Comparison of ENCODE assay signal across 1 cellular context in the genomic region with DNA sequence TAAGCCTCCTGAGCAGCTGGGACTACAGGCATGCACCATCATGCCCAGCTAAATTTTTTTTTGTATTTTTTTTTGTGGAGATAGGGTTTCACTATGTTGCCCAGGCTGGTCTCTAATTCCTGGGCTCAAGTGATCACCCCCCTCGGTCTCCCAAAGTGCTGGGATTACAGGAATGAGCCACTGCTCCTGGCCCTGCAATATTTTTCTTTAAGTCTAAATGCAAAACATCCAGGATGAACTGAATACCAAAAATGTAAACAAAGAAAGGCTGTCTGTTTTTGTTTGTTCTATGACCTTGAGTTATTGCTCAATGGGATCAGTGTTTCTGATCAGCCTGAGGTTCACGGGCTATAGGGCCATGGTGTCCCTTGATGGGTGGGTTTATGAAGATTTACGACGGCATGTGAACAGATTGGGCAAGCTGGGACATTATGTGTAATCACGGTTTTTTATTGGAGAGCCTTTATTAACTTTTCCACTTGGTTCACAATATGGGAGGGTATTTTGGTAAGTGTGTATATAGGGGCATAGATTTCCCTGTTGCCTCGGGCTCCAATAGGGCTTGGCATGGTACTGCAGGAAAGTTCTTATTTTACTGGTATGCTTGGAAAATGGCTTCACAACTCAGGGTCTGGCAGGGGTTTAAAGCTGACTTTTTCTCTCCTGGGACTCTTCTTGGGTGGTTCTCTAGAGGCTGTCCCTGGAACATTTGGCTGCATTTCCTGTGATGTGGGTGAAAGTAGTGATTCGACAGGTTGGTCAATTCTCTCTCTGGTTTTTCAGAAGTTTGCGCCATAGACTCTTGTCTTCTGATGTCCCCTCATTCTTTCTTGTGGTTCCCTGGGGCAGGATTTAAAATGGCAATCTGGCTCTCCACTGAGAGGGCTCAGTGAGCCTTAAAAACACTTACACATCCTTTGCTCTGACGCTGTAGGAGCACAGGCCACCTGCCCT.
A peak's percentile ranks its signal among the peaks of the same experiment; 100 is the strongest.
TF ChIP-seq lines count a peak whose summit lies in the region.

No MANE protein-coding gene starts in this region.

TF ChIP-seq in HepG2, 621 proteins besides CTCF, POLR2A, EP300 and RAD21 (continued from another document and continues in another):
- TF ChIP-seq, protein P1, sequence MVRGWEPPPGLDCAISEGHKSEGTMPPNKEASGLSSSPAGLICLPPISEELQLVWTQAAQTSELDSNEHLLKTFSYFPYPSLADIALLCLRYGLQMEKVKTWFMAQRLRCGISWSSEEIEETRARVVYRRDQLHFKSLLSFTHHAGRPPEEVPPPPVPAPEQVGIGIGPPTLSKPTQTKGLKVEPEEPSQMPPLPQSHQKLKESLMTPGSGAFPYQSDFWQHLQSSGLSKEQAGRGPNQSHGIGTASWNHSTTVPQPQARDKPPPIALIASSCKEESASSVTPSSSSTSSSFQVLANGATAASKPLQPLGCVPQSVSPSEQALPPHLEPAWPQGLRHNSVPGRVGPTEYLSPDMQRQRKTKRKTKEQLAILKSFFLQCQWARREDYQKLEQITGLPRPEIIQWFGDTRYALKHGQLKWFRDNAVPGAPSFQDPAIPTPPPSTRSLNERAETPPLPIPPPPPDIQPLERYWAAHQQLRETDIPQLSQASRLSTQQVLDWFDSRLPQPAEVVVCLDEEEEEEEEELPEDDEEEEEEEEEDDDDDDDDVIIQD (CRISPR knock-in tag; IDR thresholded peaks at IDR 0.05; ENCODE audit: low read depth), result peak; percentile 68
- TF ChIP-seq ZNF556 (CRISPR knock-in tag; IDR thresholded peaks at IDR 0.05; ENCODE audit: borderline replicate concordance), result no peak
- TF ChIP-seq ZUFSP (CRISPR knock-in tag; IDR thresholded peaks at IDR 0.05; ENCODE audit: borderline replicate concordance), result no peak
- TF ChIP-seq ZNF772 (CRISPR knock-in tag; IDR thresholded peaks at IDR 0.05), result peak; percentile 20; the same call in 1 of the 2 replicates
- no peak for TF ChIP-seq SSRP1 (CRISPR knock-in tag; IDR thresholded peaks at IDR 0.05)
- TF ChIP-seq ZFYVE20 (CRISPR knock-in tag; IDR thresholded peaks at IDR 0.05; ENCODE audit: borderline replicate concordance, low read depth), result no peak
- TF ChIP-seq ZNF674 (CRISPR knock-in tag; IDR thresholded peaks at IDR 0.05; ENCODE audit: low read depth), result no peak
- TF ChIP-seq, protein P2, sequence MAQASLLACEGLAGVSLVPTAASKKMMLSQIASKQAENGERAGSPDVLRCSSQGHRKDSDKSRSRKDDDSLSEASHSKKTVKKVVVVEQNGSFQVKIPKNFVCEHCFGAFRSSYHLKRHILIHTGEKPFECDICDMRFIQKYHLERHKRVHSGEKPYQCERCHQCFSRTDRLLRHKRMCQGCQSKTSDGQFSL (CRISPR knock-in tag; IDR thresholded peaks at IDR 0.05), result no peak
- TF ChIP-seq LCORL (IDR thresholded peaks at IDR 0.05), result no peak
- TF ChIP-seq LCORL (CRISPR knock-in tag; IDR thresholded peaks at IDR 0.05), result peak; percentile 75
- peak; percentile 42; the same call in 1 of the 2 replicates for TF ChIP-seq ZFP1 (CRISPR knock-in tag; IDR thresholded peaks at IDR 0.05)
- TF ChIP-seq SMARCC2 (IDR thresholded peaks at IDR 0.05), result no peak
- TF ChIP-seq SRF (IDR thresholded peaks at IDR 0.05; ENCODE audit: low read depth, low read length), result peak; percentile 22; the same call in 1 of the 2 replicates
- TF ChIP-seq, protein P3, sequence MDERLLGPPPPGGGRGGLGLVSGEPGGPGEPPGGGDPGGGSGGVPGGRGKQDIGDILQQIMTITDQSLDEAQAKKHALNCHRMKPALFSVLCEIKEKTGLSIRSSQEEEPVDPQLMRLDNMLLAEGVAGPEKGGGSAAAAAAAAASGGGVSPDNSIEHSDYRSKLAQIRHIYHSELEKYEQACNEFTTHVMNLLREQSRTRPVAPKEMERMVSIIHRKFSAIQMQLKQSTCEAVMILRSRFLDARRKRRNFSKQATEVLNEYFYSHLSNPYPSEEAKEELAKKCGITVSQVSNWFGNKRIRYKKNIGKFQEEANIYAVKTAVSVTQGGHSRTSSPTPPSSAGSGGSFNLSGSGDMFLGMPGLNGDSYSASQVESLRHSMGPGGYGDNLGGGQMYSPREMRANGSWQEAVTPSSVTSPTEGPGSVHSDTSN (CRISPR knock-in tag; IDR thresholded peaks at IDR 0.05), result peak; percentile 62
- peak; percentile 73 for TF ChIP-seq ISL2 (CRISPR knock-in tag; IDR thresholded peaks at IDR 0.05)
- no peak for TF ChIP-seq ZNF773 (CRISPR knock-in tag; IDR thresholded peaks at IDR 0.05; ENCODE audit: borderline replicate concordance)
- TF ChIP-seq NFAT5 (CRISPR knock-in tag; IDR thresholded peaks at IDR 0.05), result no peak
- TF ChIP-seq XBP1 (CRISPR knock-in tag; IDR thresholded peaks at IDR 0.05), result no peak
- TF ChIP-seq ZNF263 (CRISPR knock-in tag; IDR thresholded peaks at IDR 0.05), result no peak
- TF ChIP-seq ZNF558 (CRISPR knock-in tag; IDR thresholded peaks at IDR 0.05; ENCODE audit: borderline replicate concordance), result no peak
- TF ChIP-seq, protein P4, sequence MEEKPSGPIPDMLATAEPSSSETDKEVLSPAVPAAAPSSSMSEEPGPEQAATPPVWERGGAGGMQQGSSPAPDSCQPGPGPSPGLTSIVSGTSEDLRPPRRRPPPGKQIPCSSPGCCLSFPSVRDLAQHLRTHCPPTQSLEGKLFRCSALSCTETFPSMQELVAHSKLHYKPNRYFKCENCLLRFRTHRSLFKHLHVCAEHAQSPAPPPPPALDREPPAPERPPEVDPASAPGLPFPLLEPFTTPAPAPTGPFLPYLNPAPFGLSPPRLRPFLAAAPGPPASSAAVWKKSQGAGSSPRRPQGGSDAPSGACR (CRISPR knock-in tag; IDR thresholded peaks at IDR 0.05), result no peak
- no peak for TF ChIP-seq EED (CRISPR knock-in tag; IDR thresholded peaks at IDR 0.05)
- TF ChIP-seq ZNF101 (CRISPR knock-in tag; IDR thresholded peaks at IDR 0.05; ENCODE audit: borderline replicate concordance, low read depth), result no peak
- TF ChIP-seq ZBTB38 (CRISPR knock-in tag; IDR thresholded peaks at IDR 0.05), result no peak
- TF ChIP-seq ZNF143 (CRISPR knock-in tag; IDR thresholded peaks at IDR 0.05), result no peak
- TF ChIP-seq ZNF343 (CRISPR knock-in tag; IDR thresholded peaks at IDR 0.05), result no peak
- no peak for TF ChIP-seq ZNF567 (CRISPR knock-in tag; IDR thresholded peaks at IDR 0.05; ENCODE audit: borderline replicate concordance)
- TF ChIP-seq ZNF841 (CRISPR knock-in tag; IDR thresholded peaks at IDR 0.05; ENCODE audit: borderline replicate concordance), result no peak
- TF ChIP-seq SAP130 (CRISPR knock-in tag; IDR thresholded peaks at IDR 0.05; ENCODE audit: low read depth), result peak; percentile 68
- no peak for TF ChIP-seq HNRNPLL (IDR thresholded peaks at IDR 0.05; ENCODE audit: low read depth, low read length, poor library complexity, severe bottlenecking)
- peak; percentile 29; the same call in 1 of the 2 replicates for TF ChIP-seq ONECUT2 (CRISPR knock-in tag; IDR thresholded peaks at IDR 0.05)
- no peak for TF ChIP-seq ZNF496 (CRISPR knock-in tag; IDR thresholded peaks at IDR 0.05; ENCODE audit: insufficient replicate concordance)
- TF ChIP-seq RELA (CRISPR knock-in tag; IDR thresholded peaks at IDR 0.05), result no peak
- no peak for TF ChIP-seq MTA3 (CRISPR knock-in tag; IDR thresholded peaks at IDR 0.05)
- no peak for TF ChIP-seq BHLHE40 (IDR thresholded peaks at IDR 0.05; ENCODE audit: low read length)
- TF ChIP-seq, protein P5, sequence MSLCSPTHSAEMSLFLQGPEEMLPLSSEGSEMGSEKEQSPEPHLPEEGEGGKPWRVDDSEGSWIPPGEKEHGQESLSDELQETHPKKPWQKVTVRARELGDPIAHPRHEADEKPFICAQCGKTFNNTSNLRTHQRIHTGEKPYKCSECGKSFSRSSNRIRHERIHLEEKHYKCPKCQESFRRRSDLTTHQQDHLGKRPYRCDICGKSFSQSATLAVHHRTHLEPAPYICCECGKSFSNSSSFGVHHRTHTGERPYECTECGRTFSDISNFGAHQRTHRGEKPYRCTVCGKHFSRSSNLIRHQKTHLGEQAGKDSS (CRISPR knock-in tag; IDR thresholded peaks at IDR 0.05; ENCODE audit: borderline replicate concordance, low read depth), result no peak
- TF ChIP-seq ZNF766 (CRISPR knock-in tag; IDR thresholded peaks at IDR 0.05; ENCODE audit: borderline replicate concordance), result no peak
- TF ChIP-seq ZNF839 (CRISPR knock-in tag; IDR thresholded peaks at IDR 0.05; ENCODE audit: borderline replicate concordance), result no peak
- no peak for TF ChIP-seq ZNF354B (CRISPR knock-in tag; IDR thresholded peaks at IDR 0.05)
- TF ChIP-seq, protein P6, sequence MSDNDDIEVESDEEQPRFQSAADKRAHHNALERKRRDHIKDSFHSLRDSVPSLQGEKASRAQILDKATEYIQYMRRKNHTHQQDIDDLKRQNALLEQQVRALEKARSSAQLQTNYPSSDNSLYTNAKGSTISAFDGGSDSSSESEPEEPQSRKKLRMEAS (IDR thresholded peaks at IDR 0.05), result peak; percentile 34; the same call in 1 of the 2 replicates
- TF ChIP-seq, protein P7, sequence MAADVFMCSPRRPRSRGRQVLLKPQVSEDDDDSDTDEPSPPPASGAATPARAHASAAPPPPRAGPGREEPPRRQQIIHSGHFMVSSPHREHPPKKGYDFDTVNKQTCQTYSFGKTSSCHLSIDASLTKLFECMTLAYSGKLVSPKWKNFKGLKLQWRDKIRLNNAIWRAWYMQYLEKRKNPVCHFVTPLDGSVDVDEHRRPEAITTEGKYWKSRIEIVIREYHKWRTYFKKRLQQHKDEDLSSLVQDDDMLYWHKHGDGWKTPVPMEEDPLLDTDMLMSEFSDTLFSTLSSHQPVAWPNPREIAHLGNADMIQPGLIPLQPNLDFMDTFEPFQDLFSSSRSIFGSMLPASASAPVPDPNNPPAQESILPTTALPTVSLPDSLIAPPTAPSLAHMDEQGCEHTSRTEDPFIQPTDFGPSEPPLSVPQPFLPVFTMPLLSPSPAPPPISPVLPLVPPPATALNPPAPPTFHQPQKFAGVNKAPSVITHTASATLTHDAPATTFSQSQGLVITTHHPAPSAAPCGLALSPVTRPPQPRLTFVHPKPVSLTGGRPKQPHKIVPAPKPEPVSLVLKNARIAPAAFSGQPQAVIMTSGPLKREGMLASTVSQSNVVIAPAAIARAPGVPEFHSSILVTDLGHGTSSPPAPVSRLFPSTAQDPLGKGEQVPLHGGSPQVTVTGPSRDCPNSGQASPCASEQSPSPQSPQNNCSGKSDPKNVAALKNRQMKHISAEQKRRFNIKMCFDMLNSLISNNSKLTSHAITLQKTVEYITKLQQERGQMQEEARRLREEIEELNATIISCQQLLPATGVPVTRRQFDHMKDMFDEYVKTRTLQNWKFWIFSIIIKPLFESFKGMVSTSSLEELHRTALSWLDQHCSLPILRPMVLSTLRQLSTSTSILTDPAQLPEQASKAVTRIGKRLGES (CRISPR knock-in tag; IDR thresholded peaks at IDR 0.05; ENCODE audit: borderline replicate concordance), result no peak
- TF ChIP-seq ARHGAP35 (CRISPR knock-in tag; IDR thresholded peaks at IDR 0.05; ENCODE audit: borderline replicate concordance), result no peak
- no peak for TF ChIP-seq PTBP1 (IDR thresholded peaks at IDR 0.05; ENCODE audit: low read depth, low read length, poor library complexity, severe bottlenecking)
